Comparison of ENCODE assay signal across 1 cellular context in the genomic region with DNA sequence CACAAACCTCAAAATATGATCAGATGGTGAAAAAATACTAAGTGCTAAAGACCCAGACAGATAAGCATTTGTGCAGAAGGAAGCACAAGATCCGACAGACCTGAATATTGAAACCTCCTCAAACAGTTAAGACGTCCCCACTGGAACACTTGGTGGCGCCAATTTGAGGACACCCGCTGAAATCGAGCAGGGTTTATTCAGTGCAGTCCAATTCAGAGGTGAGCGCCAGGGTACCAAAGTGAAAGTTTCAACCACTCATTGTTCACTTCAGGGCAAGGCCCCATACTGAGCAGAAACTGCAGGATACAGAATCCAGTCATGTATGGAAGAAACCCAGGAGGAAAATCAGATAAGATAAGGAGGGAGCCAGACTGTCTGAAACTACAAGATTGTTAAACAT.
TF ChIP-seq lines count a peak whose summit lies in the region.

No MANE protein-coding gene starts in this region.

TF ChIP-seq in H1, 55 proteins besides CTCF, POLR2A, EP300 and RAD21:
- TF ChIP-seq ASH2L (IDR thresholded peaks at IDR 0.05; ENCODE audit: low read length) (no peak), EZH2 (IDR thresholded peaks at IDR 0.05; ENCODE audit: low read depth, low read length, severe bottlenecking) (no peak), SP1 (IDR thresholded peaks at IDR 0.05; ENCODE audit: low read depth, low read length) (no peak), PHF8 (conservative IDR thresholded peaks at IDR 0.05; ENCODE audit: low read depth, low read length) (no peak), CHD2 (IDR thresholded peaks at IDR 0.05; ENCODE audit: low read length) (no peak), KDM5A (IDR thresholded peaks at IDR 0.05; ENCODE audit: low read length) (no peak), BACH1 (IDR thresholded peaks at IDR 0.05; ENCODE audit: low read length) (no peak), ZNF274 (IDR thresholded peaks at IDR 0.05; ENCODE audit: borderline replicate concordance, extremely low read depth, low read length) (no peak)
